Comparison of ENCODE assay signal across 9 cellular contexts in genomic region chr5:56829137-56829536, GRCh38. TPM values are rescaled to one million over a fixed set of nuclear protein-coding genes. Genes with fewer than 3 reads are reported as not detected.
A peak's percentile ranks its signal among the peaks of the same experiment; 100 is the strongest.
DNase-seq lines count a peak whose midpoint lies in the region; ATAC-seq and TF ChIP-seq lines count a peak whose summit lies in the region.
"Had no signal": no experiment of that assay in that cellular context is flagged by ENCODE, and none has a peak within 500 bp of the region (broad histone marks: within the 10 kb centered on the region; RNA-seq: fewer than 3 reads in every experiment).

No MANE protein-coding gene starts in this region.

- H2AFZ ChIP-seq in mammary epithelial cell (ENCODE audit: low read depth, low read length), result no peak overlapping the region

- H3K79me2 ChIP-seq in mammary epithelial cell (ENCODE audit: insufficient read depth, low read length), result peaks cover 94% of the 10 kb centered on the region

- DNase-seq in T-helper 1 cell (peak; percentile 39 to 72 (median 51)), mammary epithelial cell (peak; percentile 17), occipital lobe (lab: John Stamatoyannopoulos, UW) (no peak), suprapubic skin (ENCODE audit: low spot score in 2 of 2) (no peak), uterus (no peak), NOMO-1 (lab: John Stamatoyannopoulos, UW; ENCODE audit: unreplicated experiment in 2 of 2) (no peak)

- peaks cover 4% of the 10 kb centered on the region for H3K4me1 ChIP-seq in mammary epithelial cell (ENCODE audit: insufficient read depth, low read length)
- peaks cover 85% of the 10 kb centered on the region for H3K4me1 ChIP-seq in suprapubic skin
- peaks cover 0 to 3% of the 10 kb centered on the region in 2 donors for H3K4me1 ChIP-seq in uterus

- ATAC-seq in HG02588 (IDR thresholded peaks at IDR 0.05; ENCODE audit: unreplicated experiment), result peak; percentile 90
- peak; percentile 89 for ATAC-seq in stimulated activated memory B cell treated with anti-CD40 and anti-IgM and Interleukin-4, amounts not matched to agents 10 μg/mL and 1 μg/mL and 100 μg/mL, for 72 hours

- H3K4me3 ChIP-seq in mammary epithelial cell (replicated peaks in 1 of 3; ENCODE audit: insufficient read depth in 1 of 3, low read depth in 2 of 3, low read length in 3 of 3) (no peak overlapping the region), suprapubic skin (no peak overlapping the region), uterus (no peak overlapping the region)

- H3K27me3 Mint-ChIP-seq in stimulated activated memory B cell treated with anti-CD40 and anti-IgM and Interleukin-4, amounts not matched to agents 10 μg/mL and 1 μg/mL and 100 μg/mL, for 72 hours, result no peaks in the 10 kb centered on the region

- in situ Hi-C loops in mammary epithelial cell (cut with MboI; ENCODE audit: low sequenced_read_pairs in 2 of 2), result no loop called here

- no TSS peak for BruUV-seq in mammary epithelial cell (replicated peaks; lab: Mats Ljungman, UMichigan)

- H4K20me1 ChIP-seq in mammary epithelial cell (ENCODE audit: insufficient read depth, low read length), result no peaks in the 10 kb centered on the region

- no peaks in the 10 kb centered on the region for H3K36me3 ChIP-seq in mammary epithelial cell (ENCODE audit: insufficient read depth, low read length)
- H3K36me3 ChIP-seq in suprapubic skin, result no peaks in the 10 kb centered on the region
- H3K36me3 ChIP-seq in uterus, result no peaks in the 10 kb centered on the region

- 91% methylated on average over 7 of the region's 9 CpGs for whole genome bisulfite sequencing in mammary epithelial cell (ENCODE audit: low coverage, missing lambda C conversion rate)
- WGBS in suprapubic skin, result 77% methylated on average over 9 of the region's 9 CpGs

- intact Hi-C loops in mammary epithelial cell (cut with micrococcal nuclease), result no loop called here
- intact Hi-C loops in uterus (cut with DNase I; ENCODE audit: low total_unique reads), result no loop called here

- peak overlapping the region; percentile 89 for H3K27ac Mint-ChIP-seq in stimulated activated memory B cell treated with anti-CD40 and anti-IgM and Interleukin-4, amounts not matched to agents 10 μg/mL and 1 μg/mL and 100 μg/mL, for 72 hours
- H3K27ac Mint-ChIP-seq: progenitor cell of endocrine pancreas had no signal

- peaks cover 95% of the 10 kb centered on the region for H3K4me1 Mint-ChIP-seq in stimulated activated memory B cell treated with anti-CD40 and anti-IgM and Interleukin-4, amounts not matched to agents 10 μg/mL and 1 μg/mL and 100 μg/mL, for 72 hours

- CTCF ChIA-PET in mammary epithelial cell (lab: Charles Lee; ENCODE audit: low non-redundant PET), result no interaction called here

- TF ChIP-seq CTCF in mammary epithelial cell (conservative IDR thresholded peaks at IDR 0.05 in 1 of 2, IDR thresholded peaks at IDR 0.05 in 1 of 2; ENCODE audit: extremely low read depth in 1 of 2, insufficient read depth in 1 of 2, low read depth in 1 of 2, low read length in 2 of 2) (no peak), suprapubic skin (IDR thresholded peaks at IDR 0.05) (no peak), uterus (IDR thresholded peaks at IDR 0.05) (no peak)

- H3K36me3 Mint-ChIP-seq in stimulated activated memory B cell treated with anti-CD40 and anti-IgM and Interleukin-4, amounts not matched to agents 10 μg/mL and 1 μg/mL and 100 μg/mL, for 72 hours, result no peaks in the 10 kb centered on the region

- no peak overlapping the region for H3K9ac ChIP-seq in mammary epithelial cell (ENCODE audit: insufficient read depth, low read length)

- H3K27ac ChIP-seq in mammary epithelial cell (ENCODE audit: insufficient read depth, low read depth, low read length) (no peak overlapping the region), suprapubic skin (no peak overlapping the region), uterus (no peak overlapping the region)

- no peak for TF ChIP-seq POLR2A in suprapubic skin (IDR thresholded peaks at IDR 0.05)
- TF ChIP-seq POLR2A in uterus (IDR thresholded peaks at IDR 0.05), result no peak

- no peak overlapping the region for H3K4me2 ChIP-seq in mammary epithelial cell (ENCODE audit: insufficient read depth, low read depth, low read length)

- no peaks in the 10 kb centered on the region for H3K9me3 ChIP-seq in mammary epithelial cell (replicated peaks; ENCODE audit: insufficient read depth, low read length)
- no peaks in the 10 kb centered on the region for H3K9me3 ChIP-seq in suprapubic skin
- no peaks in the 10 kb centered on the region for H3K9me3 ChIP-seq in uterus

- H3K27me3 ChIP-seq in mammary epithelial cell (ENCODE audit: insufficient read depth, low read length) (no peaks in the 10 kb centered on the region), suprapubic skin (no peaks in the 10 kb centered on the region), uterus (no peaks in the 10 kb centered on the region)

- TF ChIP-seq EP300 in suprapubic skin (IDR thresholded peaks at IDR 0.05), result no peak

- no peaks in the 10 kb centered on the region for H3K9me3 Mint-ChIP-seq in stimulated activated memory B cell treated with anti-CD40 and anti-IgM and Interleukin-4, amounts not matched to agents 10 μg/mL and 1 μg/mL and 100 μg/mL, for 72 hours

- H3K4me3 Mint-ChIP-seq in stimulated activated memory B cell treated with anti-CD40 and anti-IgM and Interleukin-4, amounts not matched to agents 10 μg/mL and 1 μg/mL and 100 μg/mL, for 72 hours, result peak overlapping the region; percentile 73

- dilution Hi-C loops in mammary epithelial cell (cut with HindIII; ENCODE audit: low sequenced_read_pairs), result no loop called here

RNA-seq across cellular contexts. Expression of gene MAP3K1, which starts 13.8 kb away (rescaled TPM):
- total RNA-seq in mammary epithelial cell (10 to 100 TPM; 10.0 to 18.7 TPM), occipital lobe (22.1 TPM), suprapubic skin (10 to 100 TPM; 48.4 to 89.2 (median 61.1) TPM), uterus (10 to 100 TPM in 3 of 4 donors, 1 to 10 TPM in 1; 9.0 to 95.3 (median 20.0) TPM)
- 4.3 TPM for polyA plus RNA-seq in mammary epithelial cell
- polyA minus RNA-seq in mammary epithelial cell, result 20.5 TPM

Comparison
In these comparisons a context has a peak if more than half of its experiments do, and no peak if none do; other contexts are left out.
1. DNase-seq: peak in T-helper 1 cell (5 of 5) and mammary epithelial cell (single experiment); none in occipital lobe (single experiment), suprapubic skin (0 of 2), uterus (0 of 2) and NOMO-1 (0 of 2).